ENCODE assay signal across 8 cellular contexts in genomic region chr1:88891318-88892145, GRCh38.
DNase-seq lines count a peak whose midpoint lies in the region; ATAC-seq and FAIRE-seq lines count a peak whose summit lies in the region.

GTF2B (minus strand) TSS chr1:88891567; CDS start chr1:88891499, 68 bp downstream.

- peak within 1 kb of the TSS; percentile 89 for H3K27ac Mint-ChIP-seq in central memory CD8-positive, alpha-beta T cell (ENCODE audit: low read depth)

- peak; percentile 97 for FAIRE-seq in islet of Langerhans (lab: Jason Lieb, UNC)

- peak; percentile 85 for DNase-seq in AG08396 (ENCODE audit: low spot score)
- peak; percentile 89 to 96 for DNase-seq in NCI-H446 (lab: John Stamatoyannopoulos, UW)
- DNase-seq in activated CD4-positive, CD25-positive, alpha-beta regulatory T cell treated with anti-CD3 and anti-CD28 coated beads, Interleukin-2, amount 50 U/mL, for 16 hours (ENCODE audit: low read depth, low spot score), result peak; percentile 91
- peak; percentile 91 to 95 for DNase-seq in central memory CD8-positive, alpha-beta T cell (ENCODE audit: low spot score in 2 of 2)
- DNase-seq in stimulated activated CD4-positive, alpha-beta T cell treated with anti-CD3 and anti-CD28 coated beads, Interleukin-12 subunit alpha, Interleukin-12 subunit beta, amount 100 ng/mL, for 4 hours, result peak; percentile 85

- peaks cover 25% of the 10 kb centered on the region for H3K4me1 Mint-ChIP-seq in central memory CD8-positive, alpha-beta T cell

- peaks cover 30% of the 10 kb centered on the region for H3K36me3 Mint-ChIP-seq in central memory CD8-positive, alpha-beta T cell (ENCODE audit: insufficient read depth)

- peak within 1 kb of the TSS; percentile 89 for H3K4me3 Mint-ChIP-seq in central memory CD8-positive, alpha-beta T cell

- H3K27me3 Mint-ChIP-seq in central memory CD8-positive, alpha-beta T cell, result no peaks in the 10 kb centered on the region

- ATAC-seq in GM19023 (IDR thresholded peaks at IDR 0.05; ENCODE audit: unreplicated experiment), result peak; percentile 92
- peak; percentile 94 for ATAC-seq in HG03280 (IDR thresholded peaks at IDR 0.05; ENCODE audit: unreplicated experiment)
- peak; percentile 83 for ATAC-seq in central memory CD8-positive, alpha-beta T cell (replicated peaks; ENCODE audit: extremely low read depth, poor library complexity, severe bottlenecking)

- H3K9me3 Mint-ChIP-seq in central memory CD8-positive, alpha-beta T cell, result no peaks in the 10 kb centered on the region

Comparison
In these comparisons a context has a peak if more than half of its experiments do, and no peak if none do; other contexts are left out.
1. Peak in every context shown above with its lines: DNase-seq and ATAC-seq.